In genomic region chr9:72906810-72907209, GRCh38 we compare ENCODE assay signal across 9 cellular contexts. TPM values are rescaled to one million over a fixed set of nuclear protein-coding genes. Genes with fewer than 3 reads are reported as not detected.
"Had no signal": no experiment of that assay in that cellular context is flagged by ENCODE, and none has a peak within 500 bp of the region (broad histone marks: within the 10 kb centered on the region; RNA-seq: fewer than 3 reads in every experiment).

No MANE protein-coding gene starts in this region.

- H3K4me3 ChIP-seq: GM12878 had no signal

- DNase-seq: GDM1, GF-D8 had no signal

- ATAC-seq: GM12878 had no signal

- FAIRE-seq: G401.6, GM12878, GM12891, GM12892, GM18507, GM19239 had no signal

RNA-seq across cellular contexts. Expression of gene ALDH1A1, which starts 46.0 kb away (rescaled TPM):
- total RNA-seq: G401 had no signal
